In the genomic region with DNA sequence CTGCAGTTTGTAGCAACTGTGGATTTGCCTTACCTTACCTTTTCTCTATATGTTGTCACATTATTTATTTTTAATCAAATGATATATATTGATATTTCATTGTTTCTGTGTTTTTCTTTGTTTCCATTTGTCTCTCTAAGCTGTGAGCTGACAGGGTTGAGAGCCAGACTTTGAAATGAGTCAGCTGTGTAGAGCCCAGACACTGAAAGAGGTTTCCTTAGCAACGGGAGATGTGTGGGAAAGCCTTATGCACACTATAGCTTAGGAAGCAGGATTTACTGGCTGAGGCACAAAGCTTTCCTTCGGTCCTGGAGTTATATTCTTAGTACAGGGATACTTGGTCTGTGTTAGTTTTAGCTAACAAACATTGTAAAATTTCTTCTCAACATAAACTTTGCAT, we compare ENCODE assay signal across 17 cellular contexts.
DNase-seq lines count a peak whose midpoint lies in the region; ATAC-seq and TF ChIP-seq lines count a peak whose summit lies in the region.
"Had no signal": no experiment of that assay in that cellular context is flagged by ENCODE, and none has a peak within 500 bp of the region (broad histone marks: within the 10 kb centered on the region; RNA-seq: fewer than 3 reads in every experiment).

No MANE protein-coding gene starts in this region.

- no peak overlapping the region for H3K4me3 ChIP-seq in GM23248
- H3K4me3 ChIP-seq in upper lobe of left lung = no peak overlapping the region
- H3K4me3 ChIP-seq: body of pancreas, dorsolateral prefrontal cortex, heart left ventricle, testis had no signal

- no peak overlapping the region for H2AFZ ChIP-seq in GM23248

- H3K27ac ChIP-seq in GM23248 (no peak overlapping the region), upper lobe of left lung (no peak overlapping the region)
- H3K27ac ChIP-seq: body of pancreas, heart left ventricle, testis had no signal

- WGBS in GM23248 (ENCODE audit: low coverage in 1 of 2, low lambda C conversion rate in 2 of 2, missing lambda C conversion rate in 2 of 2), 2 experiments = 0 to 5% methylated on average over 2 of the region's 2 CpGs
- WGBS in upper lobe of left lung, 2 donors = 0 to 40% methylated on average over 2 of the region's 2 CpGs

- no peaks in the 10 kb centered on the region for H3F3A ChIP-seq in GM23248 (ENCODE audit: insufficient read depth)

- TF ChIP-seq POLR2A in upper lobe of left lung (IDR thresholded peaks at IDR 0.05) = no peak

- in situ Hi-C loops in GM23248 (cut with MboI) = no loop called here

- H3K9ac ChIP-seq in GM23248 = no peak overlapping the region

- DNase-seq in GM23248 (peak; percentile 9), NCI-H774 (lab: John Stamatoyannopoulos, UW) (peak; percentile 63), inferior parietal cortex (ENCODE audit: extremely low spot score) (peak; percentile 8), retina (peak; percentile 27), upper lobe of left lung (no peak), EL (no peak)
- DNase-seq: activated CD8-positive, alpha-beta memory T cell treated with anti-CD3 and anti-CD28 coated beads, Interleukin-2, amount 50 U/mL, for 48 hours; activated naive CD4-positive, alpha-beta T cell treated with Interleukin-2 at 50 U/mL for 16 hours; body of pancreas; DMS79 treated with DMSO at 0.1 percent for 48 hours; heart left ventricle; NCI-H2029; right cardiac atrium; stimulated activated CD4-positive, alpha-beta T cell treated with anti-CD3 and anti-CD28 coated beads, Interleukin-2, amount 100 ng/mL, for 24 hours; testis had no signal

- H3K27me3 ChIP-seq in GM23248 (replicated peaks; ENCODE audit: insufficient read depth) (no peaks in the 10 kb centered on the region), upper lobe of left lung (no peaks in the 10 kb centered on the region)
- H3K27me3 ChIP-seq: body of pancreas, heart left ventricle, testis had no signal

- H3K9me2 ChIP-seq in GM23248 (ENCODE audit: insufficient read depth) = no peaks in the 10 kb centered on the region

- ATAC-seq in HG02840 (IDR thresholded peaks at IDR 0.05; ENCODE audit: low FRiP score, unreplicated experiment) (no peak), upper lobe of left lung (ENCODE audit: low FRiP score in 2 of 2) (no peak)
- ATAC-seq: body of pancreas, heart left ventricle, right cardiac atrium had no signal

- no peak for TF ChIP-seq EP300 in upper lobe of left lung (IDR thresholded peaks at IDR 0.05)

- no peaks in the 10 kb centered on the region for H3K79me2 ChIP-seq in GM23248 (ENCODE audit: insufficient read depth)

- H3K4me1 ChIP-seq in GM23248 (ENCODE audit: insufficient read depth) (no peaks in the 10 kb centered on the region), upper lobe of left lung (no peaks in the 10 kb centered on the region)
- H3K4me1 ChIP-seq: body of pancreas, heart left ventricle, testis had no signal

- TF ChIP-seq CTCF in upper lobe of left lung (IDR thresholded peaks at IDR 0.05) = no peak

- H3K9me3 ChIP-seq in GM23248 (ENCODE audit: low read depth) (no peaks in the 10 kb centered on the region), upper lobe of left lung (no peaks in the 10 kb centered on the region)
- H3K9me3 ChIP-seq: body of pancreas, heart left ventricle, testis had no signal

- no peaks in the 10 kb centered on the region for H4K20me1 ChIP-seq in GM23248 (ENCODE audit: insufficient read depth)

- no peak overlapping the region for H3K4me2 ChIP-seq in GM23248 (ENCODE audit: unreplicated experiment)

- H3K36me3 ChIP-seq in GM23248 (ENCODE audit: low read depth) (no peaks in the 10 kb centered on the region), upper lobe of left lung (no peaks in the 10 kb centered on the region)
- H3K36me3 ChIP-seq: heart left ventricle had no signal

Comparison
In these comparisons a context has a peak if more than half of its experiments do, and no peak if none do; other contexts are left out.
1. DNase-seq: peak in GM23248 (single experiment), NCI-H774 (single experiment), inferior parietal cortex (single experiment) and retina (single experiment); none in upper lobe of left lung (0 of 2) and EL (single experiment).